ENCODE assay signal across 1 cellular context in genomic region chr15:58221591-58222241, GRCh38.
TF ChIP-seq lines count a peak whose summit lies in the region.

No MANE protein-coding gene starts in this region.

TF ChIP-seq in HepG2, 621 proteins besides CTCF, POLR2A, EP300 and RAD21 (continued from another document):
- TF ChIP-seq ZNF142 (CRISPR knock-in tag; IDR thresholded peaks at IDR 0.05) (no peak), SMC3 (IDR thresholded peaks at IDR 0.05; ENCODE audit: low read length) (peak; percentile 33; the same call in 1 of the 2 replicates)
- TF ChIP-seq, protein P1, sequence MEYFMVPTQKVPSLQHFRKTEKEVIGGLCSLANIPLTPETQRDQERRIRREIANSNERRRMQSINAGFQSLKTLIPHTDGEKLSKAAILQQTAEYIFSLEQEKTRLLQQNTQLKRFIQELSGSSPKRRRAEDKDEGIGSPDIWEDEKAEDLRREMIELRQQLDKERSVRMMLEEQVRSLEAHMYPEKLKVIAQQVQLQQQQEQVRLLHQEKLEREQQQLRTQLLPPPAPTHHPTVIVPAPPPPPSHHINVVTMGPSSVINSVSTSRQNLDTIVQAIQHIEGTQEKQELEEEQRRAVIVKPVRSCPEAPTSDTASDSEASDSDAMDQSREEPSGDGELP (IDR thresholded peaks at IDR 0.05; ENCODE audit: borderline replicate concordance, low read depth): peak; percentile 25; the same call in 1 of the 2 replicates
